ENCODE assay signal across 10 cellular contexts in genomic region chr1:153648000-153648643, GRCh38. TPM values are rescaled to one million over a fixed set of nuclear protein-coding genes. Genes with fewer than 3 reads are reported as not detected.
DNase-seq lines count a peak whose midpoint lies in the region; ATAC-seq and TF ChIP-seq lines count a peak whose summit lies in the region.
"Had no signal": no experiment of that assay in that cellular context is flagged by ENCODE, and none has a peak within 500 bp of the region (broad histone marks: within the 10 kb centered on the region; RNA-seq: fewer than 3 reads in every experiment).

No MANE protein-coding gene starts in this region.

- no peak overlapping the region for H2AFZ ChIP-seq in H9 (ENCODE audit: low read length)

- no peak overlapping the region for H3K56ac ChIP-seq in H9 (ENCODE audit: insufficient read length, low read depth, low read length)

- no peak overlapping the region for H4K8ac ChIP-seq in H9 (replicated peaks; ENCODE audit: insufficient read length, low read depth, low read length)

- no peak overlapping the region for H2BK15ac ChIP-seq in H9 (ENCODE audit: low read depth, low read length)

- no peak overlapping the region for H2AK5ac ChIP-seq in H9 (ENCODE audit: insufficient read length, low read length)

- H3K4me2 ChIP-seq in H9 (ENCODE audit: insufficient read depth, insufficient read length, low read length): no peak overlapping the region

- peak overlapping the region; percentile 29 for H3K18ac ChIP-seq in H9 (ENCODE audit: insufficient read length, low read depth, low read length)

- H3K23me2 ChIP-seq in H9 (ENCODE audit: insufficient read length, low read depth, low read length, poor library complexity, severe bottlenecking): no peaks in the 10 kb centered on the region

- no peak overlapping the region for H3K9ac ChIP-seq in H9 (ENCODE audit: extremely low read depth, insufficient read length, low read length)

- H3K79me2 ChIP-seq in H9 (ENCODE audit: insufficient read depth, low read length): no peaks in the 10 kb centered on the region

- H3K27me3 Mint-ChIP-seq in H9 (ENCODE audit: low read depth) (peaks cover 4% of the 10 kb centered on the region; the same call in 1 of the 2 replicates), nephron progenitor cell (ENCODE audit: low read depth, poor library complexity) (no peaks in the 10 kb centered on the region)

- H4K91ac ChIP-seq in H9 (ENCODE audit: insufficient read length, low read depth, low read length): no peak overlapping the region

- H2BK12ac ChIP-seq in H9 (ENCODE audit: insufficient read length, low read depth, low read length): no peak overlapping the region

- H3K4me3 Mint-ChIP-seq in H9 (no peak overlapping the region), nephron progenitor cell (no peak overlapping the region)

- H3K23ac ChIP-seq in H9 (ENCODE audit: insufficient read length, low read depth, low read length): no peak overlapping the region

- H3K36me3 Mint-ChIP-seq in H9 (ENCODE audit: insufficient read depth in 1 of 3, low read depth in 3 of 3) (peaks cover 19 to 37% (median 35%) of the 10 kb centered on the region in 3 experiments; a peak in 6 of 7 replicates), nephron progenitor cell (ENCODE audit: low read depth) (peaks cover 41% of the 10 kb centered on the region)

- peak overlapping the region; percentile 64; the same call in 1 of the 2 replicates for H3K14ac ChIP-seq in H9 (ENCODE audit: insufficient read depth, low read length)

- no peak for TF ChIP-seq CTCF in H9 (conservative IDR thresholded peaks at IDR 0.05)
- TF ChIP-seq CTCF in nephron progenitor cell (IDR thresholded peaks at IDR 0.05): no peak

- DNase-seq in H9 (no peak), astrocyte of the hippocampus (ENCODE audit: low read depth, low spot score) (peak; percentile 32), nephron progenitor cell (no peak), NCI-H524 (lab: John Stamatoyannopoulos, UW) (no peak)
- DNase-seq: caudate nucleus, midbrain, NCI-H2081 treated with DMSO at 0.1 percent for 48 hours had no signal

- H4K20me1 ChIP-seq in H9 (ENCODE audit: control insufficient read depth, insufficient read depth, insufficient read length): no peaks in the 10 kb centered on the region

- no peak overlapping the region for H3K27ac ChIP-seq in H9 (ENCODE audit: insufficient read length, low read depth, low read length)

- H3K4me1 Mint-ChIP-seq in H9 (peaks cover 6% of the 10 kb centered on the region in 2 experiments), nephron progenitor cell (peaks cover 19% of the 10 kb centered on the region)

- no peak for ATAC-seq in HG02973 (IDR thresholded peaks at IDR 0.05; ENCODE audit: unreplicated experiment)
- no peak for ATAC-seq in HG02588 (IDR thresholded peaks at IDR 0.05; ENCODE audit: unreplicated experiment)

- no peak overlapping the region for H2BK120ac ChIP-seq in H9 (ENCODE audit: low read depth, low read length, poor library complexity, severe bottlenecking)

- no peaks in the 10 kb centered on the region for H3K79me1 ChIP-seq in H9 (ENCODE audit: insufficient read depth, low read depth, low read length, poor library complexity, severe bottlenecking)

- WGBS in H9 (ENCODE audit: extremely low coverage, insufficient read length, low lambda C conversion rate): no CpG with 5 or more reads among the region's 10 CpGs

- H3K9me3 Mint-ChIP-seq in H9 (no peaks in the 10 kb centered on the region), nephron progenitor cell (no peaks in the 10 kb centered on the region)

- no peaks in the 10 kb centered on the region for H3K4me1 ChIP-seq in H9 (ENCODE audit: insufficient read depth, low read length)

- H3K9me3 ChIP-seq in H9 (ENCODE audit: control insufficient read depth, low read depth, low read length): no peaks in the 10 kb centered on the region

- H3K27ac Mint-ChIP-seq in H9: peak overlapping the region in 1 of 3 experiments; percentile 91; a peak in 3 of 7 replicates
- H3K27ac Mint-ChIP-seq in nephron progenitor cell: peak overlapping the region; percentile 35

- H3K4ac ChIP-seq in H9 (ENCODE audit: low read depth, low read length): no peak overlapping the region

- no peak overlapping the region for H4K5ac ChIP-seq in H9 (ENCODE audit: insufficient read length, low read depth, low read length)

- H2BK20ac ChIP-seq in H9 (ENCODE audit: low read depth, low read length, poor library complexity, severe bottlenecking): no peak overlapping the region

- H3T11ph ChIP-seq in H9 (ENCODE audit: low read length): no peak overlapping the region

- H2BK5ac ChIP-seq in H9 (ENCODE audit: insufficient read length, low read length): no peak overlapping the region

- no peaks in the 10 kb centered on the region for H3K27me3 ChIP-seq in H9 (ENCODE audit: insufficient read depth, low read length)

RNA-seq across cellular contexts. Expression of gene SNAPIN, which starts 10.4 kb away (rescaled TPM):
- total RNA-seq in H9 (2021): 29.0 and 29.5 TPM in 2 replicates

RNA-seq across cellular contexts. Expression of gene CHTOP, which starts 14.3 kb away (rescaled TPM):
- total RNA-seq in H9 (2021): 126 and 129 TPM in 2 replicates

RNA-seq across cellular contexts. Expression of gene S100A1, which starts 19.9 kb away (rescaled TPM):
- total RNA-seq in H9 (2021): 1.1 TPM in 1 of 2 replicates, not detected in the other
- total RNA-seq: glomerular endothelial cell had no signal

RNA-seq across cellular contexts. Expression of gene S100A13, which starts 20.8 kb away (rescaled TPM):
- total RNA-seq in H9 (2021): 55.0 and 64.5 TPM in 2 replicates

RNA-seq across cellular contexts. Expression of gene ILF2, which starts 22.7 kb away (rescaled TPM):
- total RNA-seq in H9 (2021): 357 and 362 TPM in 2 replicates
